In the genomic region with DNA sequence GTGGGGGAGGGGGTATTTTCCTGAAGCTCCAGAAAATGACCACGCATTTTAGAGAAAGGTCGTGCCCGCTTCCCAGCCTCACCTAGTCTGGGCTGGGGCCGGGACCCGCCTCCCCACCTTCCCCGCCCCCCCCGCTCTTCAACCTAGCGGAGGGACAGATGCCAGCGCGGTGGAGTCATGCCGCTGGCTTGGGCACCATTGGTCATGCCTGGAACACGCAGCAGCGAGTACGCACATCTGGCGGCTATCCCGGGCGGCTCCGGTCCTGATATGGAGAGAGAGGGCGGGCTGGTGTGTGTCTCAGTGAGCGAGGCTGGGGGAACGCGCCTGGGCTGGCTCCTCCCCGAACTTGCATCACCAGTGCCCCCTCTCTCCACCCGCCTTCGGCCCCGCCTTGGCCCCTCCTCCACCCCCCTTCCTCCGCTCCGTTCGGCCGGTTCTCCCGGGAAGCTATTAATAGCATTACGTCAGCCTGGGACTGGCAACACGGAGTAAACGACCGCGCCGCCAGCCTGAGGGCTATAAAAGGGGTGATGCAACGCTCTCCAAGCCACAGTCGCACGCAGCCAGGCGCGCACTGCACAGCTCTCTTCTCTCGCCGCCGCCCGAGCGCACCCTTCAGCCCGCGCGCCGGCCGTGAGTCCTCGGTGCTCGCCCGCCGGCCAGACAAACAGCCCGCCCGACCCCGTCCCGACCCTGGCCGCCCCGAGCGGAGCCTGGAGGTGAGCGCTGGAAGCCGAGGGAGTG, we compare ENCODE assay signal across 8 cellular contexts. TPM values are rescaled to one million over a fixed set of nuclear protein-coding genes. Genes with fewer than 3 reads are reported as not detected.
A peak's percentile ranks its signal among the peaks of the same experiment; 100 is the strongest.
DNase-seq lines count a peak whose midpoint lies in the region; ATAC-seq and TF ChIP-seq lines count a peak whose summit lies in the region.

A gene with protein sequence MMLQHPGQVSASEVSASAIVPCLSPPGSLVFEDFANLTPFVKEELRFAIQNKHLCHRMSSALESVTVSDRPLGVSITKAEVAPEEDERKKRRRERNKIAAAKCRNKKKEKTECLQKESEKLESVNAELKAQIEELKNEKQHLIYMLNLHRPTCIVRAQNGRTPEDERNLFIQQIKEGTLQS (plus strand): TSS at position 553 of the 747 bp plus-strand sequence. CDS start 6,261 bp downstream, outside the sequence.

- peak within 1 kb of the TSS; percentile 90 for H3K27ac Mint-ChIP-seq in T-helper 17 cell

- H3K4me1 Mint-ChIP-seq in T-helper 17 cell: peaks cover 23% of the 10 kb centered on the region

- H3K4me3 ChIP-seq in right atrium auricular region (peak within 1 kb of the TSS; percentile 70 to 73), psoas muscle (peak within 1 kb of the TSS; percentile 81), urinary bladder (ENCODE audit: low read depth, low read length) (peak within 1 kb of the TSS; percentile 63)

- H3K36me3 Mint-ChIP-seq in T-helper 17 cell (ENCODE audit: low read depth): no peaks in the 10 kb centered on the region

- H3K4me3 Mint-ChIP-seq in T-helper 17 cell: peak within 1 kb of the TSS; percentile 94

- H3K27me3 Mint-ChIP-seq in T-helper 17 cell: peaks cover 62% of the 10 kb centered on the region

- H3K27me3 ChIP-seq in right atrium auricular region: peaks cover 0 to 8% of the 10 kb centered on the region in 2 donors
- H3K27me3 ChIP-seq in psoas muscle (ENCODE audit: insufficient read depth in 3 of 3, low read length in 2 of 3): peaks cover 0 to 38% (median 13%) of the 10 kb centered on the region in 3 donors

- TF ChIP-seq CTCF in right atrium auricular region (IDR thresholded peaks at IDR 0.05) (no peak), psoas muscle (IDR thresholded peaks at IDR 0.05) (no peak)

- H3K27ac ChIP-seq in right atrium auricular region: peak within 1 kb of the TSS; percentile 97 to 99
- peak within 1 kb of the TSS; percentile 87 for H3K27ac ChIP-seq in psoas muscle
- H3K27ac ChIP-seq in urinary bladder (ENCODE audit: low read depth): peak within 1 kb of the TSS; percentile 99

- DNase-seq in NCI-H1694 (lab: John Stamatoyannopoulos, UW) (peak; percentile 66), T-helper 17 cell (peak; percentile 67 to 83 (median 70)), amygdala (lab: John Stamatoyannopoulos, UW) (peak; percentile 36 to 100 (median 98)), right atrium auricular region (ENCODE audit: low spot score) (peak; percentile 100), psoas muscle (peak; percentile 100)

- H3K9me3 ChIP-seq in T-helper 17 cell (ENCODE audit: control insufficient read depth, low read length, poor library complexity, severe bottlenecking) (no peaks in the 10 kb centered on the region), right atrium auricular region (no peaks in the 10 kb centered on the region), psoas muscle (no peaks in the 10 kb centered on the region)

- H3K4me1 ChIP-seq in right atrium auricular region: peaks cover 0 to 40% of the 10 kb centered on the region in 2 donors
- H3K4me1 ChIP-seq in psoas muscle: peaks cover 24% of the 10 kb centered on the region
- H3K4me1 ChIP-seq in urinary bladder (ENCODE audit: insufficient read depth): no peaks in the 10 kb centered on the region

- H3K36me3 ChIP-seq in right atrium auricular region: no peaks in the 10 kb centered on the region
- no peaks in the 10 kb centered on the region for H3K36me3 ChIP-seq in psoas muscle (ENCODE audit: insufficient read depth in 1 of 2, low read depth in 1 of 2)
- no peaks in the 10 kb centered on the region for H3K36me3 ChIP-seq in urinary bladder (ENCODE audit: insufficient read depth)

- peak; percentile 48 for ATAC-seq in GM18499 (IDR thresholded peaks at IDR 0.05; ENCODE audit: insufficient read depth, unreplicated experiment)
- peak; percentile 81 for ATAC-seq in HG02885 (IDR thresholded peaks at IDR 0.05; ENCODE audit: poor library complexity, unreplicated experiment)
- peak; percentile 80 for ATAC-seq in T-helper 17 cell
- ATAC-seq in psoas muscle: peak; percentile 93 to 97 (median 94)

- intact Hi-C loops in psoas muscle (cut with DNase I): loop anchor here (5.0 to 10.0 kb wide), 3 partner anchors 46 to 131 kb away; no protein-coding TSS in a partner anchor

- 0 to 1% (median 1%) methylated on average over 61 to 65 of the region's 65 CpGs for WGBS in psoas muscle, 3 donors
- WGBS in urinary bladder: under 1% methylated on average over 65 of the region's 65 CpGs

RNA-seq across cellular contexts. Expression of the gene that starts here (rescaled TPM):
- 10 to 100 TPM; 53.0 to 72.5 TPM for total RNA-seq in T-helper 17 cell
- 10 to 100 TPM; 12.6 to 27.6 TPM for total RNA-seq in right atrium auricular region
- total RNA-seq in psoas muscle: 10 to 100 TPM; 13.5 to 51.3 (median 26.3) TPM
- 10 to 100 TPM in 2 of 3 donors, 1 to 10 TPM in 1; 6.6 to 29.2 (median 10.1) TPM for polyA plus RNA-seq in psoas muscle
- 20.2 TPM for total RNA-seq in urinary bladder
- polyA plus RNA-seq in urinary bladder: 118 TPM

Comparison
In these comparisons a context has a peak if more than half of its experiments do, and no peak if none do; other contexts are left out.
1. Peak in every context shown above with its lines: DNase-seq, ATAC-seq, H3K4me3 ChIP-seq and H3K27ac ChIP-seq.